ENCODE assay signal across 22 cellular contexts in the genomic region with DNA sequence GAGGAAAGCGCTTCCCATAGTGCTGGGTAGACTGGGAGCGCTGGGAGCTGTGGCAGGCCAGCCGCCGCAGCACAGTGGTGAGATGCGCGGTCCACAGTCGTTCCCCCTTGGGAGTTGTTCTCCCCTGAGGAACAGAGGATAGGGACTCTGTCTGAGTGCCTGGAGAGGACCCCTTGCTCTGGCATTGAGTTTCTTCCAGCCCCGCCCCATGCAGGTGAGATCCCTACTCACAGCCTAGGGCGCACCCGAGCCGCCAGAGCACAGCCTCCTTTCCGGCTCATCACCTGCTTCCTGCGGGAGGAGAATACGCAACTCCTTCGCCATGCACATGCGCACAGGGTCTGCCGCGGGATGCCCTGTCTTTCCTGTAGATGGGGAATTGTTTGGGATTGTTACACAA.
"Had no signal": no experiment of that assay in that cellular context is flagged by ENCODE, and none has a peak within 500 bp of the region (broad histone marks: within the 10 kb centered on the region; RNA-seq: fewer than 3 reads in every experiment).

No MANE protein-coding gene starts in this region.

- H3K9me3 ChIP-seq: lower lobe of right lung, neutrophil, pancreas, right lobe of liver, thoracic aorta, tibial nerve, upper lobe of left lung, uterus had no signal

- ATAC-seq: effector memory CD8-positive, alpha-beta T cell; left ventricle myocardium superior; lower lobe of right lung; natural killer cell; pancreas; right lobe of liver; stimulated activated naive CD8-positive, alpha-beta T cell treated with anti-CD3 and anti-CD28 coated beads, Interleukin-15, Interleukin-2, amounts not matched to agents 100 U/mL and 50 U/mL, for 24 hours had no signal

- H3K36me3 ChIP-seq: lower lobe of right lung, neutrophil, pancreas, right lobe of liver, thoracic aorta, tibial nerve, upper lobe of left lung, uterus had no signal

- H3K4me1 ChIP-seq: lower lobe of right lung, pancreas, right lobe of liver, tibial nerve, upper lobe of left lung, uterus had no signal

- FAIRE-seq: frontal cortex, pancreas, small intestine had no signal

- DNase-seq: effector memory CD8-positive, alpha-beta T cell; hypothalamus; immature natural killer cell; islet precursor cell; left ventricle myocardium superior; lower lobe of right lung; natural killer cell; pancreas; right lobe of liver; small intestine; stimulated activated CD4-positive, alpha-beta T cell treated with anti-CD3 and anti-CD28 coated beads, Interleukin-15, amount 100 ng/mL, for 24 hours; stimulated activated CD4-positive, alpha-beta T cell treated with anti-CD3 and anti-CD28 coated beads, Interleukin-4, amount 100 ng/mL, for 1 hour; stimulated activated CD8-positive, alpha-beta memory T cell treated with anti-CD3 and anti-CD28 coated beads, Interleukin-4, amount 100 ng/mL, for 48 hours; stimulated activated naive CD8-positive, alpha-beta T cell treated with anti-CD3 and anti-CD28 coated beads, Interleukin-15, Interleukin-2, amounts not matched to agents 100 U/mL and 50 U/mL, for 24 hours; substantia nigra; uterus had no signal

- H3K4me3 ChIP-seq: coronary artery, lower lobe of right lung, pancreas, right lobe of liver, thoracic aorta, tibial nerve, upper lobe of left lung, uterus had no signal

- H3K27me3 ChIP-seq: neutrophil, pancreas, right lobe of liver, tibial nerve, upper lobe of left lung, uterus had no signal

- H3K27ac ChIP-seq: coronary artery, lower lobe of right lung, neutrophil, pancreas, right lobe of liver, thoracic aorta, tibial nerve, upper lobe of left lung, uterus had no signal
